In the genomic region with DNA sequence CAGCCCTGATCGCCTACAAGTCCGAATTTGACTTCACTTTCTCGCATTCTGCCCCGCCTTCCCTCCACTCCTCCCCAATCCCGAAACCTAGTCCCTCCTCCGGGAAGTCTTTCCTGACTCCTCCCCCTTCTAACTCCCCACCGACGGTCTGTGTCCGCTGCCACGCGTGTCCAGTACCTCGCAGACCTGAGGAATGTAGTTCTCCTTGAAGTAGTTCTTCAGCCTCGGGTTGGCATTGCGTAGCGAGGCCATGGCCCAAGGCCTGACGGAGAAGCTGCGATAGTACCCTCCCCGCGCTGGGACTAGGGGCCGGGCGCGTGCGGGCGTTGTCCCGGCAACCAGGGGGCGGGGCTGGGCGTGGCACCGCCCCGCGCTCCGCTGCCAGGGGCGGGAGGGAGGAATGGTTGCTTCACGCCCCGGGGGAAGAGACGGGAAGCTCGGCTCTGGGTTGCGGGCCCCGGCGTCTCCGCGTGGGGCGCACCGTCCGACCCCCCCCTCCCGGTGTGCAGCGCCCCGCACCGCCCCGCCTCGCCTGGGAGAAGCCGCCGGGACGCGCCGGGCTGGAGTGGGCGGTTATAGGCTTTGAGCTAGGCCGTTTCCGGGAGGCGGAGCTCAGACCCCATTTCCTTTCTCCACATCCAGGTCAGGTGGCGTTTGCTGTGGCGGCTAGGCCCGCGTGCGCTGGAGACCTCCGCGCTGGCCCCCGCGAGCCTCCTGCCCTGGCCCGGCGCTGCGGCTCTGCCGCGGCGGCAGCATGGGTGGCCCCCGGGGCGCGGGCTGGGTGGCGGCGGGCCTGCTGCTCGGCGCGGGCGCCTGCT, we compare ENCODE assay signal across 8 cellular contexts. TPM values are rescaled to one million over a fixed set of nuclear protein-coding genes. Genes with fewer than 3 reads are reported as not detected.
DNase-seq lines count a peak whose midpoint lies in the region; ATAC-seq, FAIRE-seq and TF ChIP-seq lines count a peak whose summit lies in the region.

A gene (plus strand): TSS at position 622 of the 818 bp plus-strand sequence. CDS start 133 bp downstream, at position 755.
A gene (minus strand): TSS at position 278 of the 818 bp plus-strand sequence.

- no peaks in the 10 kb centered on the region for H3K9me2 ChIP-seq in SU-DHL-6 (replicated peaks; ENCODE audit: insufficient read depth, low read length)

- intact Hi-C loops in heart left ventricle (cut with DNase I): loop anchor here in 5 of 10 donors (2.0 to 10.0 kb wide), 5 partner anchors 70 to 330 kb away; a partner anchor contains a TSS
- intact Hi-C loops in posterior vena cava (cut with DNase I): no loop called here
- intact Hi-C loops in upper lobe of right lung (cut with DNase I): no loop called here

- H4K20me1 ChIP-seq in SU-DHL-6 (ENCODE audit: low read depth, low read length): no peaks in the 10 kb centered on the region

- peaks cover 19% of the 10 kb centered on the region for H3K79me2 ChIP-seq in SU-DHL-6 (ENCODE audit: insufficient read depth, low read length)

- no peaks in the 10 kb centered on the region for H3K9me3 ChIP-seq in SU-DHL-6 (ENCODE audit: insufficient read depth, low read length)
- H3K9me3 ChIP-seq in adipocyte (ENCODE audit: control insufficient read depth, low read length): no peaks in the 10 kb centered on the region
- H3K9me3 ChIP-seq in heart left ventricle: no peaks in the 10 kb centered on the region
- H3K9me3 ChIP-seq in upper lobe of right lung: no peaks in the 10 kb centered on the region

- peak; percentile 88 for TF ChIP-seq POLR2A in GM12891 (IDR thresholded peaks at IDR 0.05; ENCODE audit: low read depth, low read length)
- TF ChIP-seq POLR2A in heart left ventricle (IDR thresholded peaks at IDR 0.05): peak in 1 of 2 donors; percentile 64

- H3K4me2 ChIP-seq in SU-DHL-6 (ENCODE audit: low read depth, low read length, poor library complexity, severe bottlenecking): peak within 1 kb of the TSS; percentile 70

- TF ChIP-seq CTCF in SU-DHL-6 (IDR thresholded peaks at IDR 0.05; ENCODE audit: insufficient read depth, low read length, poor library complexity, severe bottlenecking): no peak
- TF ChIP-seq CTCF in heart left ventricle (IDR thresholded peaks at IDR 0.05): peak in 9 of 12 donors; percentile 18 to 53 (median 28)
- TF ChIP-seq CTCF in upper lobe of right lung (IDR thresholded peaks at IDR 0.05): peak; percentile 44

- H3F3A ChIP-seq in SU-DHL-6 (ENCODE audit: insufficient read depth): peaks cover 13% of the 10 kb centered on the region; the same call in 1 of the 2 replicates

- DNase-seq in GM12891 (ENCODE audit: insufficient read length, low spot score) (peak; percentile 77), NCI-H1417 (lab: John Stamatoyannopoulos, UW) (peak; percentile 92 to 99 (median 97)), adipocyte (ENCODE audit: low read depth) (peak; percentile 97), heart left ventricle (peak; percentile 90 to 92 (median 92)), posterior vena cava (ENCODE audit: low spot score) (peak; percentile 96), upper lobe of right lung (peak; percentile 96)

- H3K4me3 ChIP-seq in SU-DHL-6 (ENCODE audit: insufficient read depth, low read length, poor library complexity, severe bottlenecking) (peak within 1 kb of the TSS; percentile 74), adipocyte (ENCODE audit: low read length) (peak within 1 kb of the TSS; percentile 97), heart left ventricle (peak within 1 kb of the TSS; percentile 53 to 99 (median 86)), upper lobe of right lung (peak within 1 kb of the TSS; percentile 76)

- peak within 1 kb of the TSS; percentile 67 for H3K27ac ChIP-seq in SU-DHL-6 (ENCODE audit: low read depth, low read length)
- H3K27ac ChIP-seq in heart left ventricle: peak within 1 kb of the TSS; percentile 86 to 96 (median 93)
- H3K27ac ChIP-seq in upper lobe of right lung: peak within 1 kb of the TSS; percentile 90

- peak within 1 kb of the TSS; percentile 65 for H2AFZ ChIP-seq in SU-DHL-6 (ENCODE audit: low read depth, low read length, severe bottlenecking)

- peaks cover 19% of the 10 kb centered on the region for H3K4me1 ChIP-seq in adipocyte (ENCODE audit: control insufficient read depth, insufficient read depth, low read length)
- peaks cover 0 to 30% (median 16%) of the 10 kb centered on the region in 12 donors for H3K4me1 ChIP-seq in heart left ventricle
- peaks cover 23% of the 10 kb centered on the region for H3K4me1 ChIP-seq in upper lobe of right lung

- peak within 1 kb of the TSS; percentile 71 for H3K9ac ChIP-seq in SU-DHL-6 (ENCODE audit: low read length)
- H3K9ac ChIP-seq in adipocyte (ENCODE audit: low read length): peak within 1 kb of the TSS; percentile 85

- no peaks in the 10 kb centered on the region for H3K27me3 ChIP-seq in SU-DHL-6 (ENCODE audit: low read length)
- no peaks in the 10 kb centered on the region for H3K27me3 ChIP-seq in adipocyte (replicated peaks; ENCODE audit: control insufficient read depth, insufficient read depth, low read length)
- no peaks in the 10 kb centered on the region for H3K27me3 ChIP-seq in heart left ventricle
- no peaks in the 10 kb centered on the region for H3K27me3 ChIP-seq in upper lobe of right lung

- H3K36me3 ChIP-seq in SU-DHL-6 (ENCODE audit: low read length) (no peaks in the 10 kb centered on the region), adipocyte (ENCODE audit: control insufficient read depth, insufficient read depth, low read length, severe bottlenecking) (no peaks in the 10 kb centered on the region), heart left ventricle (no peaks in the 10 kb centered on the region), upper lobe of right lung (no peaks in the 10 kb centered on the region)

- ATAC-seq in HG02798 (IDR thresholded peaks at IDR 0.05; ENCODE audit: poor library complexity, unreplicated experiment) (peak; percentile 95), heart left ventricle (peak; percentile 87 to 98 (median 97)), upper lobe of right lung (peak; percentile 97)

- FAIRE-seq in GM12891 (lab: Jason Lieb, UNC): peak; percentile 94

- 0 to 3% (median 0%) methylated on average over 20 to 83 of the region's 83 CpGs for WGBS in heart left ventricle, 4 donors

TF ChIP-seq in GM12891, 5 proteins besides CTCF, POLR2A, EP300 and RAD21:
- TF ChIP-seq POU2F2 (IDR thresholded peaks at IDR 0.05; ENCODE audit: low read depth, low read length): no peak
- TF ChIP-seq SPI1 (IDR thresholded peaks at IDR 0.05; ENCODE audit: low read depth, low read length): 0 out of 2 replicates have a peak, but pooled peaks have one; percentile 0
- no peak for TF ChIP-seq PAX5 (IDR thresholded peaks at IDR 0.05; ENCODE audit: insufficient read depth, low read length, severe bottlenecking)
- TF ChIP-seq TAF1 (IDR thresholded peaks at IDR 0.05; ENCODE audit: low read depth, low read length): peak; percentile 13; the same call in 1 of the 2 replicates
- TF ChIP-seq POLR2AphosphoS5 (IDR thresholded peaks at IDR 0.05; ENCODE audit: low read depth, low read length): peak; percentile 87

RNA-seq across cellular contexts. Expression of the first gene that starts in this region (rescaled TPM):
- polyA plus RNA-seq in GM12891 (2012; ENCODE audit: low read depth, missing spikeins): 15.7 TPM
- total RNA-seq in heart left ventricle (10 to 100 TPM; 13.5 to 29.7 (median 24.9) TPM), posterior vena cava (10 to 100 TPM; 35.4 to 36.2 TPM), upper lobe of right lung (33.3 TPM)
- 10 to 100 TPM; 13.4 to 28.7 TPM for polyA plus RNA-seq in heart left ventricle

RNA-seq across cellular contexts. Expression of the second gene that starts in this region (rescaled TPM):
- polyA plus RNA-seq in GM12891 (2012; ENCODE audit: low read depth, missing spikeins): 0.18 TPM
- total RNA-seq in heart left ventricle (1 to 10 TPM in 2 of 9 donors, under 1 TPM in 6, not detected in 1; 0.16 to 1.2 (median 0.55) TPM), posterior vena cava (1 to 10 TPM; 1.7 to 3.2 TPM), upper lobe of right lung (3.0 TPM)
- under 1 TPM; 0.19 to 0.36 TPM for polyA plus RNA-seq in heart left ventricle

Comparison
In these comparisons a context has a peak if more than half of its experiments do, and no peak if none do; other contexts are left out.
1. Peak in every context shown above with its lines: DNase-seq, ATAC-seq, H3K4me3 ChIP-seq and H3K27ac ChIP-seq.